ENCODE assay signal across 10 cellular contexts in the genomic region with DNA sequence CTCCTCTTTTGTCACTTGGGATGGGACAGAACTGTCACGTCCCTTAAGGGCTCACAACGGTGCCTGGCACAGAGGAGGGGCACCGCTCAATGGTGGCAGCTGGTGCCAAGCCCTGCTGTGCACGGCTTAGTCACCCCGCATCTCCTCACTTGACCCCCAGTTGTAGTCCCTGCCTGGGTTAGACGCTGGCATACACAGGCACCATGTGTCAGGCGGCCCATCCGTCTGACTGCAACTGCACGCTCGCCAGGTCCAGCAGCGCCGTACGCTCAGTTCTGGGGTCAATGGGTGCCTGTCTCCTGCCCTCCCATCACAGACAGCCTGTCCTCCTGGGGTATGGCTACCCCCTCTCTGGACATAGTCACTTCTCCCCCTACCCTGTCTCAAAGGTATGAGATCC. TPM values are rescaled to one million over a fixed set of nuclear protein-coding genes. Genes with fewer than 3 reads are reported as not detected.
DNase-seq lines count a peak whose midpoint lies in the region; ATAC-seq and TF ChIP-seq lines count a peak whose summit lies in the region.
"Had no signal": no experiment of that assay in that cellular context is flagged by ENCODE, and none has a peak within 500 bp of the region (broad histone marks: within the 10 kb centered on the region; RNA-seq: fewer than 3 reads in every experiment).

No MANE protein-coding gene starts in this region.

- H3K9me3 ChIP-seq in T-helper 17 cell (ENCODE audit: control insufficient read depth, low read length, poor library complexity, severe bottlenecking), result no peaks in the 10 kb centered on the region
- H3K9me3 ChIP-seq in skeletal muscle tissue (ENCODE audit: control insufficient read depth in 3 of 3, low read length in 3 of 3), result no peaks in the 10 kb centered on the region
- H3K9me3 ChIP-seq in GM23248 (ENCODE audit: low read depth), result no peaks in the 10 kb centered on the region
- H3K9me3 ChIP-seq: thoracic aorta had no signal

- DNase-seq in activated CD4-positive, alpha-beta T cell treated with anti-CD3 and anti-CD28 coated beads for 36 hours, result no peak
- no peak for DNase-seq in activated CD4-positive, alpha-beta T cell treated with anti-CD3 and anti-CD28 coated beads for 48 hours
- no peak for DNase-seq in T-helper 17 cell
- peak in 35 of 51 donors; percentile 36 to 87 (median 69) for DNase-seq in hypothalamus (lab: John Stamatoyannopoulos, UW)
- no peak for DNase-seq in NCI-H1092 (lab: John Stamatoyannopoulos, UW)
- DNase-seq in erythroblast (lab: John Stamatoyannopoulos, UW), result no peak
- no peak for DNase-seq in GM23248
- DNase-seq: NCI-H1436 had no signal

- H3K79me2 ChIP-seq in GM23248 (ENCODE audit: insufficient read depth), result peaks cover 15% of the 10 kb centered on the region

- intact Hi-C loops in activated CD4-positive, alpha-beta T cell treated with anti-CD3 and anti-CD28 coated beads for 36 hours (cut with DNase I, micrococcal nuclease), result no loop called here

- H3K4me1 Mint-ChIP-seq in activated CD4-positive, alpha-beta T cell treated with anti-CD3 and anti-CD28 coated beads for 36 hours, result peaks cover 29% of the 10 kb centered on the region
- H3K4me1 Mint-ChIP-seq in T-helper 17 cell, result peaks cover 15% of the 10 kb centered on the region

- peaks cover 35 to 40% (median 37%) of the 10 kb centered on the region in 3 donors for H3K4me1 ChIP-seq in skeletal muscle tissue (ENCODE audit: control insufficient read depth in 3 of 3, insufficient read depth in 3 of 3, low read length in 3 of 3)
- peaks cover 28% of the 10 kb centered on the region for H3K4me1 ChIP-seq in GM23248 (ENCODE audit: insufficient read depth)

- H4K20me1 ChIP-seq in GM23248 (ENCODE audit: insufficient read depth), result no peaks in the 10 kb centered on the region

- H3K4me2 ChIP-seq in GM23248 (ENCODE audit: unreplicated experiment), result no peak overlapping the region

- H3K27ac ChIP-seq in skeletal muscle tissue (ENCODE audit: low read depth, low read length), result no peak overlapping the region
- H3K27ac ChIP-seq in GM23248, result no peak overlapping the region

- H2AFZ ChIP-seq in GM23248, result no peak overlapping the region; the same call in 1 of the 2 replicates

- H3K36me3 ChIP-seq in skeletal muscle tissue (ENCODE audit: control insufficient read depth in 3 of 3, insufficient read depth in 3 of 3, low read length in 3 of 3), result no peaks in the 10 kb centered on the region
- no peaks in the 10 kb centered on the region for H3K36me3 ChIP-seq in GM23248 (ENCODE audit: low read depth)
- H3K36me3 ChIP-seq: thoracic aorta had no signal

- peak overlapping the region in 2 of 3 donors; percentile 73 to 77 for H3K9ac ChIP-seq in skeletal muscle tissue (ENCODE audit: low read depth in 1 of 3, low read length in 3 of 3)
- H3K9ac ChIP-seq in GM23248, result no peak overlapping the region

- H3K27ac Mint-ChIP-seq in activated CD4-positive, alpha-beta T cell treated with anti-CD3 and anti-CD28 coated beads for 36 hours, result no peak overlapping the region
- H3K27ac Mint-ChIP-seq in T-helper 17 cell, result peak overlapping the region; percentile 82

- CTCF ChIA-PET in activated CD4-positive, alpha-beta T cell treated with anti-CD3 and anti-CD28 coated beads for 36 hours (lab: Charles Lee), result interaction anchor here (0.6 to 1.0 kb wide), 2 partner anchors 10 to 11 kb away, joined by 3 read pairs; no protein-coding TSS in a partner anchor

- ATAC-seq in activated CD4-positive, alpha-beta T cell treated with anti-CD3 and anti-CD28 coated beads for 36 hours, result no peak
- ATAC-seq in T-helper 17 cell, result no peak

- H3K27me3 ChIP-seq in skeletal muscle tissue (ENCODE audit: control insufficient read depth in 3 of 3, insufficient read depth in 3 of 3, low read length in 3 of 3) (no peaks in the 10 kb centered on the region), GM23248 (replicated peaks; ENCODE audit: insufficient read depth) (no peaks in the 10 kb centered on the region)

- 90 to 93% methylated on average over 13 of the region's 13 CpGs for WGBS in GM23248 (ENCODE audit: low coverage in 1 of 2, low lambda C conversion rate in 2 of 2, missing lambda C conversion rate in 2 of 2), 2 experiments

- H3K36me3 Mint-ChIP-seq in activated CD4-positive, alpha-beta T cell treated with anti-CD3 and anti-CD28 coated beads for 36 hours (ENCODE audit: low read depth), result no peaks in the 10 kb centered on the region
- H3K36me3 Mint-ChIP-seq in T-helper 17 cell (ENCODE audit: low read depth), result no peaks in the 10 kb centered on the region

- H3K27me3 Mint-ChIP-seq in activated CD4-positive, alpha-beta T cell treated with anti-CD3 and anti-CD28 coated beads for 36 hours, result no peaks in the 10 kb centered on the region
- no peaks in the 10 kb centered on the region for H3K27me3 Mint-ChIP-seq in T-helper 17 cell

- H3K4me3 ChIP-seq in skeletal muscle tissue (ENCODE audit: low read length in 3 of 3), result no peak overlapping the region
- no peak overlapping the region for H3K4me3 ChIP-seq in GM23248

- peak overlapping the region; percentile 63 for H3K4me3 Mint-ChIP-seq in activated CD4-positive, alpha-beta T cell treated with anti-CD3 and anti-CD28 coated beads for 36 hours
- H3K4me3 Mint-ChIP-seq in T-helper 17 cell, result no peak overlapping the region

- POLR2A ChIA-PET in activated CD4-positive, alpha-beta T cell treated with anti-CD3 and anti-CD28 coated beads for 36 hours (lab: Charles Lee), result interaction anchor here (2.4 kb wide), 1 partner anchor 12 kb away, joined by 23 read pairs; a partner anchor contains a TSS

- H3K9me2 ChIP-seq in GM23248 (ENCODE audit: insufficient read depth), result no peaks in the 10 kb centered on the region

- no peak for TF ChIP-seq POLR2A in erythroblast (IDR thresholded peaks at IDR 0.05; ENCODE audit: low read length)

- in situ Hi-C loops in GM23248 (cut with MboI), result no loop called here

- no peaks in the 10 kb centered on the region for H3K9me3 Mint-ChIP-seq in activated CD4-positive, alpha-beta T cell treated with anti-CD3 and anti-CD28 coated beads for 36 hours (ENCODE audit: low read depth)

- peaks cover 13% of the 10 kb centered on the region; the same call in 1 of the 2 replicates for H3F3A ChIP-seq in GM23248 (ENCODE audit: insufficient read depth)

RNA-seq across cellular contexts. Expression of a gene that starts 1.6 kb away (rescaled TPM):
- 10 to 100 TPM; 30.6 to 32.9 TPM for total RNA-seq in activated CD4-positive, alpha-beta T cell treated with anti-CD3 and anti-CD28 coated beads for 36 hours
- total RNA-seq in T-helper 17 cell, result 10 to 100 TPM; 56.0 to 64.9 TPM
- 60.0 TPM for total RNA-seq in skeletal muscle tissue
- total RNA-seq in GM23248 (2014; rRNA removed; shearing (Covaris generic)), result 36.7 and 39.7 TPM in 2 replicates
- polyA plus RNA-seq in GM23248 (2016; fragmentation: Nextera tagmentation; extraction: Ambion mirVana), result 9.9 and 10.0 TPM in 2 replicates

RNA-seq across cellular contexts. Expression of a gene that starts 12.2 kb away (rescaled TPM):
- total RNA-seq in activated CD4-positive, alpha-beta T cell treated with anti-CD3 and anti-CD28 coated beads for 36 hours, result 10 to 100 TPM; 20.0 to 28.1 TPM
- total RNA-seq in T-helper 17 cell (10 to 100 TPM; 60.1 to 62.6 TPM), skeletal muscle tissue (38.1 TPM)
- 27.0 and 47.8 TPM in 2 replicates for total RNA-seq in GM23248 (2014; rRNA removed; shearing (Covaris generic))
- 10.5 and 11.0 TPM in 2 replicates for polyA plus RNA-seq in GM23248 (2016; fragmentation: Nextera tagmentation; extraction: Ambion mirVana)

Comparison
In these comparisons a context has a peak if more than half of its experiments do, and no peak if none do; other contexts are left out.
1. DNase-seq: peak in hypothalamus (35 of 51); none in activated CD4-positive, alpha-beta T cell treated with anti-CD3 and anti-CD28 coated beads for 36 hours (single experiment), activated CD4-positive, alpha-beta T cell treated with anti-CD3 and anti-CD28 coated beads for 48 hours (single experiment), T-helper 17 cell (0 of 3), NCI-H1092 (single experiment), erythroblast (0 of 2) and GM23248 (single experiment).